8 cellular contexts compared by ENCODE assay signal in the genomic region with DNA sequence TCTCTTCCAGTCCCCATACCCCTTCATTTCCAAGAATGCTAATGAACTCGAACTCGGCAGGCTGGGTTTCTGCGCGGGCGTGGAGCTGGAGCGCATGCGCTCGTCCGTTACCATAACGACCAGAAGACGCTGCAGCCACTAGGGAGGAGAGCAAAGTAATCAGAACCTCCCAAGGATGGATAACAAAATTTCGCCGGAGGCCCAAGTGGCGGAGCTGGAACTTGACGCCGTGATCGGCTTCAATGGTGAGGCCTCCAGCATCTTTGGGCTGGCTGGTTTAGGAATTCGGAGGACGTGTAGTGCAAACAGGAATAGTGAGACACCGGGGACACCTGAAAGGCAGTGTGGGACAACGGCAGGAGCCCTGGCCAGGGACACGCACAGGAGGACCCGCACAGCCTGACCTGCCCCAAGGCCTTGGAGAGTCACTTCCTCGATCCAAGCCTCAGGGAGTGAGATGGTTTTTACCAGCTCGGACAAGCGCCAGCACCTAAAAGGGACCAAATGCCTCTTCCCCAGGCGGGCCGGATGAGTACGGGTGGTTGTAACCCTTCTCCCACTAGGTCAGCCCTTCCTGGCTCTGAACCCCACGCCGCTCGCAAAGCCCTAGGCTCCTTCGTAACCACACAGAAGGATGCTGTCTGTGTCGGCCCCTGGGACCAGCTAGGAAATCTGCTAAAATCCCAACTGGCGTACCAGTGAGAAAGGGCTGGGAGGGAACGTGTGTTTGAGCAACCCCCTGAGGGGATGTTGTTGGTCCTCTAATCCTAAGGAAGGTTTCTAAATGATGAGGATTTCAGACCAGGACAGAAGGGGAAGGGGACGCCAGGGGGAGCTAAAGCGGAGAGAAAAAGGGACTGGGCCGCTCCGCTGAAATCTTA. TPM values are rescaled to one million over a fixed set of nuclear protein-coding genes. Genes with fewer than 3 reads are reported as not detected.
DNase-seq lines count a peak whose midpoint lies in the region; ATAC-seq and TF ChIP-seq lines count a peak whose summit lies in the region.

A gene with protein sequence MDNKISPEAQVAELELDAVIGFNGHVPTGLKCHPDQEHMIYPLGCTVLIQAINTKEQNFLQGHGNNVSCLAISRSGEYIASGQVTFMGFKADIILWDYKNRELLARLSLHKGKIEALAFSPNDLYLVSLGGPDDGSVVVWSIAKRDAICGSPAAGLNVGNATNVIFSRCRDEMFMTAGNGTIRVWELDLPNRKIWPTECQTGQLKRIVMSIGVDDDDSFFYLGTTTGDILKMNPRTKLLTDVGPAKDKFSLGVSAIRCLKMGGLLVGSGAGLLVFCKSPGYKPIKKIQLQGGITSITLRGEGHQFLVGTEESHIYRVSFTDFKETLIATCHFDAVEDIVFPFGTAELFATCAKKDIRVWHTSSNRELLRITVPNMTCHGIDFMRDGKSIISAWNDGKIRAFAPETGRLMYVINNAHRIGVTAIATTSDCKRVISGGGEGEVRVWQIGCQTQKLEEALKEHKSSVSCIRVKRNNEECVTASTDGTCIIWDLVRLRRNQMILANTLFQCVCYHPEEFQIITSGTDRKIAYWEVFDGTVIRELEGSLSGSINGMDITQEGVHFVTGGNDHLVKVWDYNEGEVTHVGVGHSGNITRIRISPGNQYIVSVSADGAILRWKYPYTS (plus strand): TSS at position 122 of the 881 bp plus-strand sequence. CDS start 54 bp downstream, at position 176.

- peaks cover 5% of the 10 kb centered on the region for H3K27me3 Mint-ChIP-seq in neural crest cell (ENCODE audit: low read depth)
- no peaks in the 10 kb centered on the region for H3K27me3 Mint-ChIP-seq in stimulated activated naive CD8-positive, alpha-beta T cell treated with anti-CD3 and anti-CD28 coated beads, Interleukin-15, Interleukin-2, amounts not matched to agents 100 ng/mL and 50 ng/mL, for 24 hours

- H3K4me3 Mint-ChIP-seq in neural crest cell, result peak within 1 kb of the TSS; percentile 96
- peak within 1 kb of the TSS; percentile 97 for H3K4me3 Mint-ChIP-seq in stimulated activated naive CD8-positive, alpha-beta T cell treated with anti-CD3 and anti-CD28 coated beads, Interleukin-15, Interleukin-2, amounts not matched to agents 100 ng/mL and 50 ng/mL, for 24 hours

- no peaks in the 10 kb centered on the region for H3K9me3 Mint-ChIP-seq in neural crest cell
- no peaks in the 10 kb centered on the region for H3K9me3 Mint-ChIP-seq in stimulated activated naive CD8-positive, alpha-beta T cell treated with anti-CD3 and anti-CD28 coated beads, Interleukin-15, Interleukin-2, amounts not matched to agents 100 ng/mL and 50 ng/mL, for 24 hours

- peak within 1 kb of the TSS; percentile 88 to 96 for H3K4me3 ChIP-seq in foreskin fibroblast (ENCODE audit: low read depth in 1 of 2, low read length in 2 of 2)

- H3K27ac Mint-ChIP-seq in neural crest cell (ENCODE audit: unreplicated experiment), result no peak within 1 kb of the TSS
- peak within 1 kb of the TSS; percentile 94 for H3K27ac Mint-ChIP-seq in stimulated activated naive CD8-positive, alpha-beta T cell treated with anti-CD3 and anti-CD28 coated beads, Interleukin-15, Interleukin-2, amounts not matched to agents 100 ng/mL and 50 ng/mL, for 24 hours

- no peak for ATAC-seq in HG02884 (IDR thresholded peaks at IDR 0.05; ENCODE audit: unreplicated experiment)

- peak; percentile 73 for TF ChIP-seq CTCF in GM12872 (IDR thresholded peaks at IDR 0.05; ENCODE audit: insufficient read depth, low read depth, low read length)
- peak; percentile 83 for TF ChIP-seq CTCF in foreskin fibroblast (IDR thresholded peaks at IDR 0.05; ENCODE audit: low read depth, low read length)
- TF ChIP-seq CTCF in neural crest cell (conservative IDR thresholded peaks at IDR 0.05), result peak; percentile 82

- H3K36me3 Mint-ChIP-seq in neural crest cell (ENCODE audit: low read depth), result no peaks in the 10 kb centered on the region
- H3K36me3 Mint-ChIP-seq in stimulated activated naive CD8-positive, alpha-beta T cell treated with anti-CD3 and anti-CD28 coated beads, Interleukin-15, Interleukin-2, amounts not matched to agents 100 ng/mL and 50 ng/mL, for 24 hours (ENCODE audit: low read depth), result no peaks in the 10 kb centered on the region

- peaks cover 17% of the 10 kb centered on the region for H3K4me1 Mint-ChIP-seq in neural crest cell
- peaks cover 26% of the 10 kb centered on the region for H3K4me1 Mint-ChIP-seq in stimulated activated naive CD8-positive, alpha-beta T cell treated with anti-CD3 and anti-CD28 coated beads, Interleukin-15, Interleukin-2, amounts not matched to agents 100 ng/mL and 50 ng/mL, for 24 hours (ENCODE audit: low read depth)

- peak in 71 of 76 experiments; percentile 6 to 80 (median 61) for DNase-seq in HUDEP-2 (lab: John Stamatoyannopoulos, UW; ENCODE audit: unreplicated experiment in 76 of 76)
- DNase-seq in SHP77 (lab: John Stamatoyannopoulos, UW), result peak; percentile 73 to 79
- DNase-seq in activated gamma-delta T cell treated with Interleukin-2 at 50 U/mL for 16 hours, result peak; percentile 61
- peak; percentile 72 to 93 for DNase-seq in foreskin fibroblast
- DNase-seq in neural crest cell (ENCODE audit: low read depth, low spot score), result peak; percentile 77

RNA-seq across cellular contexts. Expression of the gene that starts here (rescaled TPM):
- total RNA-seq in neural crest cell, result not detected in 2 replicates

Comparison
In these comparisons a context has a peak if more than half of its experiments do, and no peak if none do; other contexts are left out.
1. Peak in DNase-seq in neural crest cell; RNA of the gene not detected or under 1 TPM.